21 cellular contexts compared by ENCODE assay signal in genomic region chr15:83057660-83058376, GRCh38. TPM values are rescaled to one million over a fixed set of nuclear protein-coding genes. Genes with fewer than 3 reads are reported as not detected.
DNase-seq lines count a peak whose midpoint lies in the region; ATAC-seq and TF ChIP-seq lines count a peak whose summit lies in the region.
"Had no signal": no experiment of that assay in that cellular context is flagged by ENCODE, and none has a peak within 500 bp of the region (broad histone marks: within the 10 kb centered on the region; RNA-seq: fewer than 3 reads in every experiment).

No MANE protein-coding gene starts in this region.

- CTCF ChIA-PET in activated CD4-positive, alpha-beta T cell treated with anti-CD3 and anti-CD28 coated beads for 36 hours (lab: Charles Lee): no interaction called here
- CTCF ChIA-PET in CD8-positive, alpha-beta memory T cell (lab: Charles Lee): interaction anchor here (1.7 kb wide), 1 partner anchor 9 kb away, joined by 5 read pairs; the partner anchor contains the start of gene BTBD1

- DNase-seq in activated CD4-positive, alpha-beta T cell treated with anti-CD3 and anti-CD28 coated beads for 36 hours: no peak
- no peak for DNase-seq in activated CD4-positive, alpha-beta T cell treated with anti-CD3 and anti-CD28 coated beads, Interleukin-2, amount 50 U/mL, for 48 hours
- peak in 3 of 4 donors; percentile 16 to 37 (median 29) for DNase-seq in body of pancreas
- peak in 1 of 3 donors; percentile 29 for DNase-seq in right cardiac atrium
- no peak for DNase-seq in SKM-1 treated with dmso at 0.1 percent for 144 hours (lab: John Stamatoyannopoulos, UW; ENCODE audit: unreplicated experiment)
- no peak for DNase-seq in CD8-positive, alpha-beta memory T cell
- DNase-seq in posterior vena cava (ENCODE audit: low spot score): no peak
- DNase-seq: activated CD4-positive, alpha-beta T cell treated with anti-CD3 and anti-CD28 coated beads, Interleukin-2, amount 50 U/mL, for 1 hour; cerebellar nuclear complex; immature natural killer cell; mesenchymal stem cell; NCI-H1694; NCI-H345; sigmoid colon; T-helper 2 cell had no signal

- H3K4me3 Mint-ChIP-seq in activated CD4-positive, alpha-beta T cell treated with anti-CD3 and anti-CD28 coated beads for 36 hours: no peak overlapping the region
- H3K4me3 Mint-ChIP-seq in stimulated activated memory B cell treated with anti-CD40 and anti-IgM and Interleukin-4, amounts not matched to agents 10 μg/mL and 1 μg/mL and 100 μg/mL, for 72 hours: no peak overlapping the region
- H3K4me3 Mint-ChIP-seq in CD8-positive, alpha-beta memory T cell: no peak overlapping the region
- H3K4me3 Mint-ChIP-seq: CD14-positive monocyte, immature natural killer cell had no signal

- POLR2A ChIA-PET in activated CD4-positive, alpha-beta T cell treated with anti-CD3 and anti-CD28 coated beads for 36 hours (lab: Charles Lee): interaction anchor here (0.6 kb wide), 2 partner anchors 37 to 239 kb away, joined by 3 to 4 read pairs; no protein-coding TSS in a partner anchor
- POLR2A ChIA-PET in CD8-positive, alpha-beta memory T cell (lab: Charles Lee): no interaction called here

- H3K27ac ChIP-seq in body of pancreas (no peak overlapping the region), right cardiac atrium (ENCODE audit: low read length) (peak overlapping the region; percentile 30)
- no peak overlapping the region for H3K27ac ChIP-seq in CD8-positive, alpha-beta memory T cell (ENCODE audit: low read depth, low read length)
- H3K27ac ChIP-seq: neutrophil, tibial nerve had no signal

- H3K36me3 ChIP-seq in body of pancreas (replicated peaks in 1 of 2; ENCODE audit: insufficient read depth in 1 of 2, low read depth in 2 of 2): peaks cover 0 to 3% of the 10 kb centered on the region in 2 donors
- peaks cover 4% of the 10 kb centered on the region for H3K36me3 ChIP-seq in CD8-positive, alpha-beta memory T cell (ENCODE audit: insufficient read depth, low read length)

- H3K4me3 ChIP-seq in body of pancreas (no peak overlapping the region), right cardiac atrium (ENCODE audit: low read length) (no peak overlapping the region)
- no peak overlapping the region for H3K4me3 ChIP-seq in CD8-positive, alpha-beta memory T cell (ENCODE audit: low read length)
- H3K4me3 ChIP-seq: tibial nerve had no signal

- intact Hi-C loops in activated CD4-positive, alpha-beta T cell treated with anti-CD3 and anti-CD28 coated beads for 36 hours (cut with DNase I, micrococcal nuclease): no loop called here
- intact Hi-C loops in body of pancreas (cut with DNase I) (no loop called here), right cardiac atrium (cut with DNase I) (no loop called here), posterior vena cava (cut with DNase I) (no loop called here)

- TF ChIP-seq CTCF in body of pancreas (IDR thresholded peaks at IDR 0.05): no peak

- no peaks in the 10 kb centered on the region for H3K9me3 ChIP-seq in body of pancreas
- H3K9me3 ChIP-seq in right cardiac atrium (ENCODE audit: control insufficient read depth, low read length): no peaks in the 10 kb centered on the region
- no peaks in the 10 kb centered on the region for H3K9me3 ChIP-seq in CD8-positive, alpha-beta memory T cell (ENCODE audit: low read length)
- H3K9me3 ChIP-seq: neutrophil, sigmoid colon, tibial nerve had no signal

- H3K27me3 ChIP-seq in body of pancreas: no peaks in the 10 kb centered on the region
- H3K27me3 ChIP-seq in right cardiac atrium (ENCODE audit: control insufficient read depth, insufficient read depth): no peaks in the 10 kb centered on the region
- no peaks in the 10 kb centered on the region for H3K27me3 ChIP-seq in CD8-positive, alpha-beta memory T cell (ENCODE audit: insufficient read depth, low read length, poor library complexity, severe bottlenecking)
- H3K27me3 ChIP-seq: neutrophil, sigmoid colon, tibial nerve had no signal

- no peaks in the 10 kb centered on the region for H3K9me3 Mint-ChIP-seq in activated CD4-positive, alpha-beta T cell treated with anti-CD3 and anti-CD28 coated beads for 36 hours (ENCODE audit: low read depth)
- H3K9me3 Mint-ChIP-seq in stimulated activated memory B cell treated with anti-CD40 and anti-IgM and Interleukin-4, amounts not matched to agents 10 μg/mL and 1 μg/mL and 100 μg/mL, for 72 hours: no peaks in the 10 kb centered on the region
- no peaks in the 10 kb centered on the region for H3K9me3 Mint-ChIP-seq in CD8-positive, alpha-beta memory T cell
- H3K9me3 Mint-ChIP-seq: CD14-positive monocyte, immature natural killer cell had no signal

- H3K27ac Mint-ChIP-seq in activated CD4-positive, alpha-beta T cell treated with anti-CD3 and anti-CD28 coated beads for 36 hours: peak overlapping the region; percentile 11
- H3K27ac Mint-ChIP-seq in stimulated activated memory B cell treated with anti-CD40 and anti-IgM and Interleukin-4, amounts not matched to agents 10 μg/mL and 1 μg/mL and 100 μg/mL, for 72 hours: peak overlapping the region; percentile 68
- H3K27ac Mint-ChIP-seq in CD8-positive, alpha-beta memory T cell: peak overlapping the region in 4 of 8 donors; percentile 26 to 61 (median 42)

- H3K4me1 ChIP-seq in body of pancreas (peaks cover 31% of the 10 kb centered on the region), right cardiac atrium (ENCODE audit: control insufficient read depth, insufficient read depth, low read length) (peaks cover 14% of the 10 kb centered on the region)
- H3K4me1 ChIP-seq in CD8-positive, alpha-beta memory T cell (ENCODE audit: insufficient read depth, low read length): peaks cover 23% of the 10 kb centered on the region

- H3K36me3 Mint-ChIP-seq in activated CD4-positive, alpha-beta T cell treated with anti-CD3 and anti-CD28 coated beads for 36 hours (ENCODE audit: low read depth): peaks cover 22% of the 10 kb centered on the region
- peaks cover 34% of the 10 kb centered on the region for H3K36me3 Mint-ChIP-seq in stimulated activated memory B cell treated with anti-CD40 and anti-IgM and Interleukin-4, amounts not matched to agents 10 μg/mL and 1 μg/mL and 100 μg/mL, for 72 hours
- H3K36me3 Mint-ChIP-seq in CD8-positive, alpha-beta memory T cell: peaks cover 0 to 54% (median 9%) of the 10 kb centered on the region in 3 donors

- ATAC-seq in activated CD4-positive, alpha-beta T cell treated with anti-CD3 and anti-CD28 coated beads for 36 hours: no peak
- no peak for ATAC-seq in body of pancreas
- peak; percentile 60 to 71 for ATAC-seq in right cardiac atrium
- ATAC-seq in stimulated activated memory B cell treated with anti-CD40 and anti-IgM and Interleukin-4, amounts not matched to agents 10 μg/mL and 1 μg/mL and 100 μg/mL, for 72 hours: no peak

- H3K27me3 Mint-ChIP-seq in activated CD4-positive, alpha-beta T cell treated with anti-CD3 and anti-CD28 coated beads for 36 hours: no peaks in the 10 kb centered on the region
- H3K27me3 Mint-ChIP-seq in stimulated activated memory B cell treated with anti-CD40 and anti-IgM and Interleukin-4, amounts not matched to agents 10 μg/mL and 1 μg/mL and 100 μg/mL, for 72 hours: no peaks in the 10 kb centered on the region
- H3K27me3 Mint-ChIP-seq in CD8-positive, alpha-beta memory T cell: no peaks in the 10 kb centered on the region

- TF ChIP-seq POLR2A in body of pancreas (IDR thresholded peaks at IDR 0.05): no peak

- WGBS in body of pancreas, 2 donors: 31 to 36% methylated on average over 7 of the region's 7 CpGs
- 34% methylated on average over 7 of the region's 7 CpGs for WGBS in right cardiac atrium

- H3K4me1 Mint-ChIP-seq in activated CD4-positive, alpha-beta T cell treated with anti-CD3 and anti-CD28 coated beads for 36 hours: peaks cover 8% of the 10 kb centered on the region
- H3K4me1 Mint-ChIP-seq in stimulated activated memory B cell treated with anti-CD40 and anti-IgM and Interleukin-4, amounts not matched to agents 10 μg/mL and 1 μg/mL and 100 μg/mL, for 72 hours: peaks cover 23% of the 10 kb centered on the region
- H3K4me1 Mint-ChIP-seq in CD8-positive, alpha-beta memory T cell: peaks cover 26 to 42% (median 37%) of the 10 kb centered on the region in 3 donors
- H3K4me1 Mint-ChIP-seq: CD14-positive monocyte had no signal

RNA-seq across cellular contexts. Expression of gene BTBD1, which starts 9.2 kb away (rescaled TPM):
- 10 to 100 TPM; 58.3 to 77.6 TPM for total RNA-seq in activated CD4-positive, alpha-beta T cell treated with anti-CD3 and anti-CD28 coated beads for 36 hours
- 10 to 100 TPM; 24.4 to 37.9 TPM for total RNA-seq in body of pancreas
- total RNA-seq in right cardiac atrium: 100 to 1,000 TPM; 113 to 134 (median 128) TPM
- polyA plus RNA-seq in right cardiac atrium: 47.6 TPM
- total RNA-seq in CD8-positive, alpha-beta memory T cell: 10 to 100 TPM; 55.5 to 57.7 TPM
- 47.4 TPM for polyA plus RNA-seq in CD8-positive, alpha-beta memory T cell
- total RNA-seq in posterior vena cava: 10 to 100 TPM; 42.4 TPM

RNA-seq across cellular contexts. Expression of gene C15orf40, which starts 46.4 kb away (rescaled TPM):
- total RNA-seq in activated CD4-positive, alpha-beta T cell treated with anti-CD3 and anti-CD28 coated beads for 36 hours: 10 to 100 TPM; 20.2 to 23.1 TPM
- total RNA-seq in body of pancreas (1 to 10 TPM; 9.3 to 9.6 TPM), right cardiac atrium (10 to 100 TPM; 11.0 to 16.0 (median 13.2) TPM), posterior vena cava (10 to 100 TPM; 11.0 to 13.0 TPM)
- polyA plus RNA-seq in right cardiac atrium: 12.7 TPM
- 10 to 100 TPM; 34.2 to 36.6 TPM for total RNA-seq in CD8-positive, alpha-beta memory T cell
- polyA plus RNA-seq in CD8-positive, alpha-beta memory T cell: 58.1 TPM

RNA-seq across cellular contexts. Expression of gene TM6SF1, which starts 49.6 kb away (rescaled TPM):
- 1 to 10 TPM; 1.3 to 1.5 TPM for total RNA-seq in activated CD4-positive, alpha-beta T cell treated with anti-CD3 and anti-CD28 coated beads for 36 hours
- total RNA-seq in body of pancreas: 1 to 10 TPM; 1.8 to 2.3 TPM
- total RNA-seq in right cardiac atrium: 10 to 100 TPM; 14.8 to 20.9 (median 16.7) TPM
- 13.8 TPM for polyA plus RNA-seq in right cardiac atrium
- under 1 TPM; 0.55 to 0.78 TPM for total RNA-seq in CD8-positive, alpha-beta memory T cell
- polyA plus RNA-seq in CD8-positive, alpha-beta memory T cell: 0.26 TPM
- total RNA-seq in posterior vena cava: 1 to 10 TPM; 6.9 to 8.1 TPM
- total RNA-seq: HT1080, MCF 10A had no signal

Comparison
In these comparisons a context has a peak if more than half of its experiments do, and no peak if none do; other contexts are left out.
1. ATAC-seq: peak in right cardiac atrium (2 of 2); none in activated CD4-positive, alpha-beta T cell treated with anti-CD3 and anti-CD28 coated beads for 36 hours (single experiment), body of pancreas (single experiment) and stimulated activated memory B cell treated with anti-CD40 and anti-IgM and Interleukin-4, amounts not matched to agents 10 μg/mL and 1 μg/mL and 100 μg/mL, for 72 hours (single experiment).
2. DNase-seq: peak in body of pancreas (3 of 4); none in activated CD4-positive, alpha-beta T cell treated with anti-CD3 and anti-CD28 coated beads for 36 hours (single experiment), activated CD4-positive, alpha-beta T cell treated with anti-CD3 and anti-CD28 coated beads, Interleukin-2, amount 50 U/mL, for 48 hours (0 of 2), SKM-1 treated with dmso at 0.1 percent for 144 hours (single experiment), CD8-positive, alpha-beta memory T cell (0 of 5) and posterior vena cava (single experiment).